Comparison of ENCODE assay signal across 17 cellular contexts in genomic region chr10:48879476-48879875, GRCh38.
DNase-seq lines count a peak whose midpoint lies in the region; ATAC-seq and TF ChIP-seq lines count a peak whose summit lies in the region.
"Had no signal": no experiment of that assay in that cellular context is flagged by ENCODE, and none has a peak within 500 bp of the region (broad histone marks: within the 10 kb centered on the region; RNA-seq: fewer than 3 reads in every experiment).

No MANE protein-coding gene starts in this region.

- DNase-seq in GM10248 (ENCODE audit: extremely low spot score) (peak; percentile 4), cerebellar cortex (ENCODE audit: low spot score) (peak; percentile 77), esophagus muscularis mucosa (ENCODE audit: extremely low spot score) (peak; percentile 29), HT-29 (ENCODE audit: low spot score) (no peak)
- no peak for DNase-seq in stimulated activated naive B cell treated with anti-CD40 and anti-IgM and Interleukin-4, amounts not matched to agents 10 μg/mL and 1 μg/mL and 100 μg/mL, for 72 hours
- DNase-seq: ACHN; BE2C; CD4-positive, CD25-positive, alpha-beta regulatory T cell; CD8-positive, alpha-beta memory T cell; COR-L47; DMS 273 treated with DMSO at 0.1 percent for 48 hours; GDM1; IMR-90 had no signal

- H3K27me3 ChIP-seq in esophagus muscularis mucosa, result peaks cover 0 to 20% (median 0%) of the 10 kb centered on the region in 4 donors
- H3K27me3 ChIP-seq: BE2C had no signal

- peak overlapping the region; percentile 56 for H3K27ac Mint-ChIP-seq in stimulated activated naive B cell treated with anti-CD40 and anti-IgM and Interleukin-4, amounts not matched to agents 10 μg/mL and 1 μg/mL and 100 μg/mL, for 72 hours
- H3K27ac Mint-ChIP-seq: CD8-positive, alpha-beta memory T cell had no signal

- H3K9me3 Mint-ChIP-seq in stimulated activated naive B cell treated with anti-CD40 and anti-IgM and Interleukin-4, amounts not matched to agents 10 μg/mL and 1 μg/mL and 100 μg/mL, for 72 hours, result peaks cover 2 to 5% of the 10 kb centered on the region in 2 donors
- H3K9me3 Mint-ChIP-seq: CD4-positive, CD25-positive, alpha-beta regulatory T cell had no signal

- no peak for TF ChIP-seq POLR2A in esophagus muscularis mucosa (IDR thresholded peaks at IDR 0.05; ENCODE audit: low read depth)

- TF ChIP-seq CTCF in GM10248 (IDR thresholded peaks at IDR 0.05; ENCODE audit: control extremely low read depth, extremely low read depth, low read depth, missing control alignments) (no peak), esophagus muscularis mucosa (IDR thresholded peaks at IDR 0.05) (no peak)

- H3K27ac ChIP-seq in esophagus muscularis mucosa (replicated peaks in 1 of 4), result no peak overlapping the region

- 62% methylated on average over 5 of the region's 5 CpGs for WGBS in esophagus muscularis mucosa

- CTCF ChIA-PET in GM10248 (lab: Yijun Ruan, JAX), result no interaction called here

- H3K4me1 ChIP-seq in esophagus muscularis mucosa, result no peaks in the 10 kb centered on the region
- H3K4me1 ChIP-seq: BE2C, HAP-1 had no signal

- no peaks in the 10 kb centered on the region for H3K36me3 ChIP-seq in esophagus muscularis mucosa
- H3K36me3 ChIP-seq: BE2C, HAP-1 had no signal

- H3K4me1 Mint-ChIP-seq in stimulated activated naive B cell treated with anti-CD40 and anti-IgM and Interleukin-4, amounts not matched to agents 10 μg/mL and 1 μg/mL and 100 μg/mL, for 72 hours, result peaks cover 12 to 24% of the 10 kb centered on the region in 2 donors
- H3K4me1 Mint-ChIP-seq: CD8-positive, alpha-beta memory T cell had no signal

- intact Hi-C loops in esophagus muscularis mucosa (cut with DNase I), result no loop called here

- no peak for TF ChIP-seq EP300 in esophagus muscularis mucosa (IDR thresholded peaks at IDR 0.05)

- no peak overlapping the region for H3K4me3 ChIP-seq in esophagus muscularis mucosa
- H3K4me3 ChIP-seq: HAP-1, K562 had no signal

- H3K36me3 Mint-ChIP-seq in stimulated activated naive B cell treated with anti-CD40 and anti-IgM and Interleukin-4, amounts not matched to agents 10 μg/mL and 1 μg/mL and 100 μg/mL, for 72 hours, result peaks cover 61 to 88% of the 10 kb centered on the region in 2 donors
- H3K36me3 Mint-ChIP-seq: CD4-positive, CD25-positive, alpha-beta regulatory T cell; CD8-positive, alpha-beta memory T cell had no signal

- H3K27me3 Mint-ChIP-seq in stimulated activated naive B cell treated with anti-CD40 and anti-IgM and Interleukin-4, amounts not matched to agents 10 μg/mL and 1 μg/mL and 100 μg/mL, for 72 hours, result no peaks in the 10 kb centered on the region
- H3K27me3 Mint-ChIP-seq: CD4-positive, CD25-positive, alpha-beta regulatory T cell had no signal

- POLR2A ChIA-PET in GM10248 (lab: Yijun Ruan, JAX), result no interaction called here

- no peak for ATAC-seq in stimulated activated naive B cell treated with anti-CD40 and anti-IgM and Interleukin-4, amounts not matched to agents 10 μg/mL and 1 μg/mL and 100 μg/mL, for 72 hours (replicated peaks)
- ATAC-seq in GM19455 (IDR thresholded peaks at IDR 0.05; ENCODE audit: unreplicated experiment) (no peak), HG03097 (IDR thresholded peaks at IDR 0.05; ENCODE audit: low FRiP score, unreplicated experiment) (no peak)
- ATAC-seq: K562 had no signal

- H3K4me3 Mint-ChIP-seq in stimulated activated naive B cell treated with anti-CD40 and anti-IgM and Interleukin-4, amounts not matched to agents 10 μg/mL and 1 μg/mL and 100 μg/mL, for 72 hours, result no peak overlapping the region
- H3K4me3 Mint-ChIP-seq: CD4-positive, CD25-positive, alpha-beta regulatory T cell; CD8-positive, alpha-beta memory T cell had no signal

- peaks cover 0 to 6% (median 0%) of the 10 kb centered on the region in 4 donors for H3K9me3 ChIP-seq in esophagus muscularis mucosa
- H3K9me3 ChIP-seq: BE2C, HAP-1 had no signal

Comparison
In these comparisons a context has a peak if more than half of its experiments do, and no peak if none do; other contexts are left out.
1. DNase-seq: peak in GM10248 (single experiment), cerebellar cortex (single experiment) and esophagus muscularis mucosa (single experiment); none in stimulated activated naive B cell treated with anti-CD40 and anti-IgM and Interleukin-4, amounts not matched to agents 10 μg/mL and 1 μg/mL and 100 μg/mL, for 72 hours (single experiment) and HT-29 (single experiment).